23 cellular contexts compared by ENCODE assay signal in the genomic region with DNA sequence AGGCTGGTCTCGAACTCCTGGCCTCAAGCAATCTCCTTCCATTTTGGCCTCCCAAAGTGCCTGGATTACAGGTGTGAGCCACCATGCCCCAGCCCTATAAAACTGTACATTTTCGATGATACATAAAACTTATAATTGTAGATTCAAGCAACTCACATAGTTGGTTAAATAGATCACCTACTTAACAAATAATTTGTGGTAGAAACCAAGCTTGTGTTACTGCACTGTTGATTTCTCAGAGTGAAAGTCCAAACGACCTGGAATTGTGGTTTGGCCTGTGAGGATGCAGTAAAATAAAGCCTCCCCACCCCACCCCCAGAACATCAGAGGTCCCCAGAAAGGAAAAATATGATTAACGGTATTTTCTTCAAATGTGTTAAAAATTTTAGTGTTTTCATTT.
DNase-seq lines count a peak whose midpoint lies in the region; ATAC-seq and TF ChIP-seq lines count a peak whose summit lies in the region.
"Had no signal": no experiment of that assay in that cellular context is flagged by ENCODE, and none has a peak within 500 bp of the region (broad histone marks: within the 10 kb centered on the region; RNA-seq: fewer than 3 reads in every experiment).

No MANE protein-coding gene starts in this region.

- H2BK5ac ChIP-seq in trophoblast cell (ENCODE audit: low read depth, low read length, poor library complexity): no peak overlapping the region

- H3K4me3 ChIP-seq in trophoblast cell (ENCODE audit: low read depth, low read length): no peak overlapping the region
- no peak overlapping the region for H3K4me3 ChIP-seq in prostate gland
- H3K4me3 ChIP-seq: breast epithelium, heart right ventricle, psoas muscle, transverse colon had no signal

- H3K79me1 ChIP-seq in trophoblast cell (ENCODE audit: low read length): peaks cover 5% of the 10 kb centered on the region

- no peak for TF ChIP-seq POLR2A in prostate gland (IDR thresholded peaks at IDR 0.05)

- no peak overlapping the region for H2AFZ ChIP-seq in trophoblast cell (ENCODE audit: insufficient read depth, low read length, poor library complexity)

- peaks cover 14% of the 10 kb centered on the region for H3K79me2 ChIP-seq in trophoblast cell (ENCODE audit: control insufficient read depth, insufficient read depth, low read length, poor library complexity)

- DNase-seq in trophoblast cell (no peak), KG1 (lab: John Stamatoyannopoulos, UW) (no peak), NCI-H128 (lab: John Stamatoyannopoulos, UW; ENCODE audit: unreplicated experiment) (no peak), NCI-H146 treated with DMSO at 0.1 percent for 48 hours (lab: John Stamatoyannopoulos, UW; ENCODE audit: unreplicated experiment) (no peak), prostate gland (ENCODE audit: low spot score) (no peak)
- DNase-seq: activated CD4-positive, alpha-beta T cell treated with anti-CD3 and anti-CD28 coated beads for 48 hours; activated naive CD4-positive, alpha-beta T cell treated with anti-CD3 and anti-CD28 coated beads for 36 hours; activated T-cell treated with anti-CD3 and anti-CD28 coated beads, Interleukin-2, amount 50 U/mL, for 48 hours; amygdala; Calu3; effector CD8-positive, alpha-beta T cell; foreskin fibroblast; heart right ventricle; Kasumi-1; NCI-H187; NCI-H2171 treated with DMSO at 0.1 percent for 48 hours; psoas muscle; transverse colon had no signal

- H3K18ac ChIP-seq in trophoblast cell (ENCODE audit: low read length): no peak overlapping the region

- H3K27ac ChIP-seq in trophoblast cell (ENCODE audit: low read depth, low read length) (no peak overlapping the region), prostate gland (no peak overlapping the region)
- H3K27ac ChIP-seq: breast epithelium, heart right ventricle, psoas muscle, transverse colon, VCaP had no signal

- H3K36me3 ChIP-seq in trophoblast cell (ENCODE audit: control insufficient read depth in 1 of 2, insufficient read depth in 2 of 2, low read length in 2 of 2) (peaks cover 0 to 2% of the 10 kb centered on the region in 2 experiments), prostate gland (no peaks in the 10 kb centered on the region)
- H3K36me3 ChIP-seq: breast epithelium, heart right ventricle, transverse colon had no signal

- no peak overlapping the region for H3K4me2 ChIP-seq in trophoblast cell (ENCODE audit: low read length)

- H3K4me1 ChIP-seq in trophoblast cell (ENCODE audit: control insufficient read depth in 1 of 2, insufficient read depth in 2 of 2, low read length in 2 of 2) (peaks cover 6 to 11% of the 10 kb centered on the region in 2 experiments), prostate gland (replicated peaks) (no peaks in the 10 kb centered on the region)
- H3K4me1 ChIP-seq: breast epithelium had no signal

- no peak overlapping the region for H3K9ac ChIP-seq in trophoblast cell (ENCODE audit: low read length)

- H2AK5ac ChIP-seq in trophoblast cell (ENCODE audit: low read length): no peak overlapping the region

- no peaks in the 10 kb centered on the region for H3K9me3 ChIP-seq in trophoblast cell (ENCODE audit: insufficient read depth, low read depth, low read length)
- H3K9me3 ChIP-seq in prostate gland: no peaks in the 10 kb centered on the region
- H3K9me3 ChIP-seq: breast epithelium, heart right ventricle, psoas muscle, transverse colon had no signal

- no peak overlapping the region for H4K91ac ChIP-seq in trophoblast cell (ENCODE audit: low read depth, low read length)

- ATAC-seq in GM19438 (IDR thresholded peaks at IDR 0.05; ENCODE audit: low read depth, unreplicated experiment) (peak; percentile 68), HG02870 (IDR thresholded peaks at IDR 0.05; ENCODE audit: unreplicated experiment) (peak; percentile 59), HG03460 (IDR thresholded peaks at IDR 0.05; ENCODE audit: unreplicated experiment) (peak; percentile 70)
- ATAC-seq: heart right ventricle, psoas muscle had no signal

- H3K27me3 ChIP-seq in trophoblast cell (ENCODE audit: insufficient read depth, low read length): no peaks in the 10 kb centered on the region
- H3K27me3 ChIP-seq in prostate gland (replicated peaks; ENCODE audit: insufficient read depth): no peaks in the 10 kb centered on the region
- H3K27me3 ChIP-seq: breast epithelium, heart right ventricle, transverse colon had no signal

- H4K12ac ChIP-seq in trophoblast cell (ENCODE audit: low read depth, low read length): no peak overlapping the region

- H3K4ac ChIP-seq in trophoblast cell (ENCODE audit: low read depth, low read length): peak overlapping the region; percentile 46

- no peak overlapping the region for H4K8ac ChIP-seq in trophoblast cell (ENCODE audit: low read depth, low read length)

- no peak overlapping the region for H3K23ac ChIP-seq in trophoblast cell (ENCODE audit: low read length)

- TF ChIP-seq CTCF in prostate gland (IDR thresholded peaks at IDR 0.05): no peak

- H2BK12ac ChIP-seq in trophoblast cell (ENCODE audit: low read length): no peak overlapping the region

- intact Hi-C loops in prostate gland (cut with DNase I): no loop called here

- H2BK120ac ChIP-seq in trophoblast cell (ENCODE audit: insufficient read depth, low read length, poor library complexity): no peak overlapping the region

- H3K14ac ChIP-seq in trophoblast cell (ENCODE audit: low read length): no peak overlapping the region

- WGBS in trophoblast cell (ENCODE audit: extremely low coverage, insufficient coverage, insufficient read length): no CpG with 5 or more reads among the region's 4 CpGs
- 76% methylated on average over 4 of the region's 4 CpGs for WGBS in prostate gland
